In genomic region chr22:11815481-11815880, GRCh38 we compare ENCODE assay signal across 7 cellular contexts.
DNase-seq lines count a peak whose midpoint lies in the region; TF ChIP-seq lines count a peak whose summit lies in the region.
"Not testable (repeated sequence)": the region's sequence is repeated elsewhere in the genome, so short reads cannot be mapped to it uniquely, and the experiment has no call there.

No MANE protein-coding gene starts in this region.

- not testable (repeated sequence) for H3K4me1 Mint-ChIP-seq in activated CD4-positive, alpha-beta T cell treated with anti-CD3 and anti-CD28 coated beads, Interleukin-2, amount 10 ng/mL, durations not matched to agents 7 days and 5 days; activated CD4-positive, alpha-beta memory T cell treated with anti-CD3 and anti-CD28 coated beads, Interleukin-2, amount 10 ng/mL, durations not matched to agents 7 days and 5 days; glutamatergic neuron (ENCODE audit: low read depth, unreplicated experiment)

- not testable (repeated sequence) for TF ChIP-seq POLR2A in prostate gland (IDR thresholded peaks at IDR 0.05)

- H3K9me3 ChIP-seq in prostate gland, result not testable (repeated sequence)

- CTCF ChIA-PET in activated CD4-positive, alpha-beta T cell treated with anti-CD3 and anti-CD28 coated beads, Interleukin-2, amount 10 ng/mL, durations not matched to agents 7 days and 5 days (lab: Charles Lee); activated CD4-positive, alpha-beta memory T cell treated with anti-CD3 and anti-CD28 coated beads, Interleukin-2, amount 10 ng/mL, durations not matched to agents 7 days and 5 days (lab: Charles Lee): not testable (repeated sequence)

- not testable (repeated sequence) for TF ChIP-seq CTCF in glutamatergic neuron (IDR thresholded peaks at IDR 0.05; ENCODE audit: partially characterized antibody, unreplicated experiment); prostate gland (IDR thresholded peaks at IDR 0.05)

- not testable (repeated sequence) for H3K9me3 Mint-ChIP-seq in activated CD4-positive, alpha-beta T cell treated with anti-CD3 and anti-CD28 coated beads, Interleukin-2, amount 10 ng/mL, durations not matched to agents 7 days and 5 days; activated CD4-positive, alpha-beta memory T cell treated with anti-CD3 and anti-CD28 coated beads, Interleukin-2, amount 10 ng/mL, durations not matched to agents 7 days and 5 days
- H3K9me3 Mint-ChIP-seq in glutamatergic neuron (ENCODE audit: unreplicated experiment), result peaks cover 14% of the 10 kb centered on the region

- H3K4me3 ChIP-seq in prostate gland, result not testable (repeated sequence)

- H3K27me3 ChIP-seq in prostate gland (replicated peaks; ENCODE audit: insufficient read depth), result not testable (repeated sequence)

- POLR2A ChIA-PET in activated CD4-positive, alpha-beta T cell treated with anti-CD3 and anti-CD28 coated beads, Interleukin-2, amount 10 ng/mL, durations not matched to agents 7 days and 5 days (lab: Charles Lee); activated CD4-positive, alpha-beta memory T cell treated with anti-CD3 and anti-CD28 coated beads, Interleukin-2, amount 10 ng/mL, durations not matched to agents 7 days and 5 days (lab: Charles Lee): not testable (repeated sequence)

- peak; percentile 5 for DNase-seq in activated CD4-positive, alpha-beta T cell treated with anti-CD3 and anti-CD28 coated beads, Interleukin-2, amount 10 ng/mL, durations not matched to agents 7 days and 5 days
- DNase-seq in activated CD4-positive, alpha-beta memory T cell treated with anti-CD3 and anti-CD28 coated beads, Interleukin-2, amount 10 ng/mL, durations not matched to agents 7 days and 5 days, result peak; percentile 16
- DNase-seq in activated CD8-positive, alpha-beta memory T cell treated with anti-CD3 and anti-CD28 coated beads, Interleukin-2, amount 50 U/mL, for 48 hours, result peak; percentile 55
- peak; percentile 1 for DNase-seq in activated effector memory CD4-positive, alpha-beta T cell treated with Interleukin-2 at 50 U/mL for 16 hours
- DNase-seq in activated naive CD4-positive, alpha-beta T cell treated with Interleukin-2 at 50 U/mL for 16 hours, result peak; percentile 3
- DNase-seq in glutamatergic neuron, result not testable (repeated sequence)
- DNase-seq in prostate gland (ENCODE audit: low spot score), result peak; percentile 4

- H3K27me3 Mint-ChIP-seq in activated CD4-positive, alpha-beta T cell treated with anti-CD3 and anti-CD28 coated beads, Interleukin-2, amount 10 ng/mL, durations not matched to agents 7 days and 5 days; activated CD4-positive, alpha-beta memory T cell treated with anti-CD3 and anti-CD28 coated beads, Interleukin-2, amount 10 ng/mL, durations not matched to agents 7 days and 5 days; glutamatergic neuron (ENCODE audit: unreplicated experiment): not testable (repeated sequence)

- H3K27ac Mint-ChIP-seq in activated CD4-positive, alpha-beta T cell treated with anti-CD3 and anti-CD28 coated beads, Interleukin-2, amount 10 ng/mL, durations not matched to agents 7 days and 5 days; activated CD4-positive, alpha-beta memory T cell treated with anti-CD3 and anti-CD28 coated beads, Interleukin-2, amount 10 ng/mL, durations not matched to agents 7 days and 5 days: not testable (repeated sequence)
- H3K27ac Mint-ChIP-seq in glutamatergic neuron (ENCODE audit: unreplicated experiment), result peak overlapping the region; percentile 31

- not testable (repeated sequence) for H3K27ac ChIP-seq in prostate gland

- 100% methylated on average over 1 of the region's 9 CpGs for WGBS in prostate gland

- intact Hi-C loops in prostate gland (cut with DNase I), result not testable (repeated sequence)

- H3K4me1 ChIP-seq in prostate gland (replicated peaks), result not testable (repeated sequence)

- H3K36me3 ChIP-seq in prostate gland, result not testable (repeated sequence)

- not testable (repeated sequence) for H3K4me3 Mint-ChIP-seq in activated CD4-positive, alpha-beta T cell treated with anti-CD3 and anti-CD28 coated beads, Interleukin-2, amount 10 ng/mL, durations not matched to agents 7 days and 5 days; activated CD4-positive, alpha-beta memory T cell treated with anti-CD3 and anti-CD28 coated beads, Interleukin-2, amount 10 ng/mL, durations not matched to agents 7 days and 5 days
- H3K4me3 Mint-ChIP-seq in glutamatergic neuron (ENCODE audit: unreplicated experiment), result peak overlapping the region; percentile 16

- H3K36me3 Mint-ChIP-seq in activated CD4-positive, alpha-beta T cell treated with anti-CD3 and anti-CD28 coated beads, Interleukin-2, amount 10 ng/mL, durations not matched to agents 7 days and 5 days (ENCODE audit: low read depth); activated CD4-positive, alpha-beta memory T cell treated with anti-CD3 and anti-CD28 coated beads, Interleukin-2, amount 10 ng/mL, durations not matched to agents 7 days and 5 days (ENCODE audit: low read depth); glutamatergic neuron (ENCODE audit: unreplicated experiment): not testable (repeated sequence)
